9 cellular contexts compared by ENCODE assay signal in the genomic region with DNA sequence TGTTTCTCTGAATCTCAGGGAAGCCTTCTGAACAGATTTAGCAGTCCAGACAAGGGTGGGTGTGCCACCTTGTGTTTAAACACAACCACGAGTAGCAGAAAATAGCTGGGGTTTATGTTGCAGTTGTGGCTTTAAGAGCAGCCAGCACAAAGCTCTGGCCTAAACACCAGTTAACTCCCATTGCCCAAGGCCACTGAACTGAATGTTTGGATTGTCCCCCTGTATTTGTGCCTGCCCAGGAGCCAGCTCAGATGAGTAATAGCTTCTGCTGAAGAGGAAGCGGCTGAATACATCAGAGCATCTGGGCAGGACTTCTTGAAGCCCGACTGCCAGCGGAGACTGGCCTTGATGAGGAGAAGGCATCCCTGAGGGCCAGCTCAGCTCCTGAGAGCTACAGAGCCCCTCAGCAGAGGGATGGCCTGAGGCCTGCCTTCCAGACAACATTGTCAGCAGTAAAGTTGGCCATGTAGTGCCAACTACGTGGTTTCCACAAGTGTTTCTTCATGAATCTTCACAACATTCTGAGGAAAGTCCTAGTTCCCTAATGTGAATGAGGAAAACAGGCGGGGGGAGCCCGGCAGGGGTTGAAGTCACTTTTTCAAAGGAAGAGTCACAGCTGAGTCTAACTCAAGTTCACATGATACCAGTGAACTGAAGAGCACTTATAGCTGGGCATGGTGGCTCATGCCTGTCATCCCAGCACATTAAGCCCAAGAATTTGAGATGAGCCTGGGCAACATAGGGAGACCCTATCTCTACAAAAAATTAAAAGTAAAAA.
DNase-seq lines count a peak whose midpoint lies in the region; ATAC-seq and TF ChIP-seq lines count a peak whose summit lies in the region.
"Had no signal": no experiment of that assay in that cellular context is flagged by ENCODE, and none has a peak within 500 bp of the region (broad histone marks: within the 10 kb centered on the region; RNA-seq: fewer than 3 reads in every experiment).

No MANE protein-coding gene starts in this region.

- CTCF ChIA-PET in PC-9 (lab: Charles Lee) (interaction anchor here (0.5 to 2.2 kb wide), 6 partner anchors 20 to 386 kb away, joined by 3 to 23 read pairs (median 4); a partner anchor contains a TSS), WTC11 (lab: Charles Lee) (interaction anchor here (0.7 to 2.8 kb wide), 8 partner anchors 9 to 168 kb away, joined by 3 to 31 read pairs (median 10); a partner anchor contains a TSS)

- DNase-seq in EH (ENCODE audit: low read depth) (peak; percentile 97), PC-9 (peak; percentile 29 to 71), WTC11 (ENCODE audit: low spot score) (no peak), mesenteric fat pad (ENCODE audit: low spot score) (no peak), HPDE6-E6E7 (ENCODE audit: extremely low spot score) (no peak), NOMO-1 treated with dmso at 0.1 percent for 144 hours (lab: John Stamatoyannopoulos, UW; ENCODE audit: unreplicated experiment) (no peak)

- peaks cover 15% of the 10 kb centered on the region for H3K9me3 Mint-ChIP-seq in WTC11

- H3K36me3 ChIP-seq in PC-9 (ENCODE audit: low read depth): no peaks in the 10 kb centered on the region
- no peaks in the 10 kb centered on the region for H3K36me3 ChIP-seq in neutrophil

- no peaks in the 10 kb centered on the region for H3K9me3 ChIP-seq in PC-9 (ENCODE audit: insufficient read depth, low read depth)
- H3K9me3 ChIP-seq in neutrophil: no peaks in the 10 kb centered on the region

- no peaks in the 10 kb centered on the region for H3K4me1 Mint-ChIP-seq in WTC11
- H3K4me1 Mint-ChIP-seq: nephron had no signal

- H3K36me3 Mint-ChIP-seq in WTC11: peaks cover 4% of the 10 kb centered on the region

- H3K4me3 ChIP-seq in PC-9: no peak overlapping the region
- no peak overlapping the region for H3K4me3 ChIP-seq in neutrophil (ENCODE audit: low read depth in 1 of 2, low read length in 1 of 2)

- no peak overlapping the region for H3K4me2 ChIP-seq in PC-9

- peaks cover 10% of the 10 kb centered on the region; the same call in 1 of the 2 replicates for H3F3A ChIP-seq in PC-9 (ENCODE audit: insufficient read depth, low read depth)

- ATAC-seq in esophagus mucosa: peak; percentile 37
- no peak for ATAC-seq in WTC11

- no peaks in the 10 kb centered on the region for H3K79me2 ChIP-seq in PC-9 (ENCODE audit: low read depth)

- peaks cover 21% of the 10 kb centered on the region for H3K27me3 Mint-ChIP-seq in WTC11 (ENCODE audit: low read depth)

- BruUV-seq in PC-9 (replicated peaks; lab: Mats Ljungman, UMichigan): no TSS peak

- H4K20me1 ChIP-seq in PC-9 (ENCODE audit: insufficient read depth): no peaks in the 10 kb centered on the region

- no peaks in the 10 kb centered on the region for H3K27me3 ChIP-seq in PC-9 (ENCODE audit: insufficient read depth, low read depth)
- no peaks in the 10 kb centered on the region for H3K27me3 ChIP-seq in neutrophil

- no peaks in the 10 kb centered on the region for H3K9me2 ChIP-seq in PC-9 (ENCODE audit: insufficient read depth)

- no peak overlapping the region for H2AFZ ChIP-seq in PC-9

- POLR2A ChIA-PET in PC-9 (lab: Charles Lee; ENCODE audit: unreplicated experiment): interaction anchor here (0.6 to 0.7 kb wide), 3 partner anchors 9 to 1671 kb away, joined by 3 to 6 read pairs (median 5); no protein-coding TSS in a partner anchor
- POLR2A ChIA-PET in WTC11 (lab: Charles Lee): no interaction called here

- H3K4me1 ChIP-seq in PC-9 (replicated peaks; ENCODE audit: insufficient read depth) (peaks cover 11% of the 10 kb centered on the region), neutrophil (ENCODE audit: control insufficient read depth in 1 of 2, insufficient read depth in 1 of 2, low read depth in 1 of 2, low read length in 1 of 2) (peaks cover 21 to 22% of the 10 kb centered on the region in 2 experiments)

- TF ChIP-seq CTCF in PC-9 (conservative IDR thresholded peaks at IDR 0.05) (peak; percentile 28; the same call in 1 of the 2 replicates), neutrophil (IDR thresholded peaks at IDR 0.05) (no peak), WTC11 (IDR thresholded peaks at IDR 0.05) (no peak)

- no peak overlapping the region for H3K27ac Mint-ChIP-seq in WTC11

- intact Hi-C loops in PC-9 (cut with micrococcal nuclease; ENCODE audit: unreplicated experiment): loop anchor here (1.0 to 10.0 kb wide), 5 partner anchors 70 to 298 kb away; no protein-coding TSS in a partner anchor

- H3K27ac ChIP-seq in PC-9: 0 out of 2 replicates have a peak overlapping the region, but pooled peaks have one; percentile 7
- peak overlapping the region; percentile 57 for H3K27ac ChIP-seq in neutrophil

- no peak overlapping the region for H3K4me3 Mint-ChIP-seq in WTC11
- H3K4me3 Mint-ChIP-seq: nephron had no signal

TF ChIP-seq in WTC11, 78 proteins besides CTCF, POLR2A, EP300 and RAD21 (continues in another document):
- no peak for TF ChIP-seq IRF2 (CRISPR knock-in tag; IDR thresholded peaks at IDR 0.05; ENCODE audit: borderline replicate concordance, low read depth)
- no peak for TF ChIP-seq SOX15 (CRISPR knock-in tag; IDR thresholded peaks at IDR 0.05)
- TF ChIP-seq, protein P1, sequence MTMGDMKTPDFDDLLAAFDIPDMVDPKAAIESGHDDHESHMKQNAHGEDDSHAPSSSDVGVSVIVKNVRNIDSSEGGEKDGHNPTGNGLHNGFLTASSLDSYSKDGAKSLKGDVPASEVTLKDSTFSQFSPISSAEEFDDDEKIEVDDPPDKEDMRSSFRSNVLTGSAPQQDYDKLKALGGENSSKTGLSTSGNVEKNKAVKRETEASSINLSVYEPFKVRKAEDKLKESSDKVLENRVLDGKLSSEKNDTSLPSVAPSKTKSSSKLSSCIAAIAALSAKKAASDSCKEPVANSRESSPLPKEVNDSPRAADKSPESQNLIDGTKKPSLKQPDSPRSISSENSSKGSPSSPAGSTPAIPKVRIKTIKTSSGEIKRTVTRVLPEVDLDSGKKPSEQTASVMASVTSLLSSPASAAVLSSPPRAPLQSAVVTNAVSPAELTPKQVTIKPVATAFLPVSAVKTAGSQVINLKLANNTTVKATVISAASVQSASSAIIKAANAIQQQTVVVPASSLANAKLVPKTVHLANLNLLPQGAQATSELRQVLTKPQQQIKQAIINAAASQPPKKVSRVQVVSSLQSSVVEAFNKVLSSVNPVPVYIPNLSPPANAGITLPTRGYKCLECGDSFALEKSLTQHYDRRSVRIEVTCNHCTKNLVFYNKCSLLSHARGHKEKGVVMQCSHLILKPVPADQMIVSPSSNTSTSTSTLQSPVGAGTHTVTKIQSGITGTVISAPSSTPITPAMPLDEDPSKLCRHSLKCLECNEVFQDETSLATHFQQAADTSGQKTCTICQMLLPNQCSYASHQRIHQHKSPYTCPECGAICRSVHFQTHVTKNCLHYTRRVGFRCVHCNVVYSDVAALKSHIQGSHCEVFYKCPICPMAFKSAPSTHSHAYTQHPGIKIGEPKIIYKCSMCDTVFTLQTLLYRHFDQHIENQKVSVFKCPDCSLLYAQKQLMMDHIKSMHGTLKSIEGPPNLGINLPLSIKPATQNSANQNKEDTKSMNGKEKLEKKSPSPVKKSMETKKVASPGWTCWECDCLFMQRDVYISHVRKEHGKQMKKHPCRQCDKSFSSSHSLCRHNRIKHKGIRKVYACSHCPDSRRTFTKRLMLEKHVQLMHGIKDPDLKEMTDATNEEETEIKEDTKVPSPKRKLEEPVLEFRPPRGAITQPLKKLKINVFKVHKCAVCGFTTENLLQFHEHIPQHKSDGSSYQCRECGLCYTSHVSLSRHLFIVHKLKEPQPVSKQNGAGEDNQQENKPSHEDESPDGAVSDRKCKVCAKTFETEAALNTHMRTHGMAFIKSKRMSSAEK (CRISPR knock-in tag; IDR thresholded peaks at IDR 0.05; ENCODE audit: borderline replicate concordance): no peak
- no peak for TF ChIP-seq TEAD1 (CRISPR knock-in tag; IDR thresholded peaks at IDR 0.05)
- TF ChIP-seq, protein P2, sequence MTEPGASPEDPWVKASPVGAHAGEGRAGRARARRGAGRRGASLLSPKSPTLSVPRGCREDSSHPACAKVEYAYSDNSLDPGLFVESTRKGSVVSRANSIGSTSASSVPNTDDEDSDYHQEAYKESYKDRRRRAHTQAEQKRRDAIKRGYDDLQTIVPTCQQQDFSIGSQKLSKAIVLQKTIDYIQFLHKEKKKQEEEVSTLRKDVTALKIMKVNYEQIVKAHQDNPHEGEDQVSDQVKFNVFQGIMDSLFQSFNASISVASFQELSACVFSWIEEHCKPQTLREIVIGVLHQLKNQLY (CRISPR knock-in tag; IDR thresholded peaks at IDR 0.05): no peak
- no peak for TF ChIP-seq NR3C1 (CRISPR knock-in tag; conservative IDR thresholded peaks at IDR 0.05; ENCODE audit: low read depth)
- no peak for TF ChIP-seq NR2C2 (CRISPR knock-in tag; IDR thresholded peaks at IDR 0.05)
- TF ChIP-seq, protein P3, sequence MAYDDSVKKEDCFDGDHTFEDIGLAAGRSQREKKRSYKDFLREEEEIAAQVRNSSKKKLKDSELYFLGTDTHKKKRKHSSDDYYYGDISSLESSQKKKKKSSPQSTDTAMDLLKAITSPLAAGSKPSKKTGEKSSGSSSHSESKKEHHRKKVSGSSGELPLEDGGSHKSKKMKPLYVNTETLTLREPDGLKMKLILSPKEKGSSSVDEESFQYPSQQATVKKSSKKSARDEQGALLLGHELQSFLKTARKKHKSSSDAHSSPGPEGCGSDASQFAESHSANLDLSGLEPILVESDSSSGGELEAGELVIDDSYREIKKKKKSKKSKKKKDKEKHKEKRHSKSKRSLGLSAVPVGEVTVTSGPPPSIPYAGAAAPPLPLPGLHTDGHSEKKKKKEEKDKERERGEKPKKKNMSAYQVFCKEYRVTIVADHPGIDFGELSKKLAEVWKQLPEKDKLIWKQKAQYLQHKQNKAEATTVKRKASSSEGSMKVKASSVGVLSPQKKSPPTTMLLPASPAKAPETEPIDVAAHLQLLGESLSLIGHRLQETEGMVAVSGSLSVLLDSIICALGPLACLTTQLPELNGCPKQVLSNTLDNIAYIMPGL (CRISPR knock-in tag; IDR thresholded peaks at IDR 0.05): no peak
- TF ChIP-seq, protein P4, sequence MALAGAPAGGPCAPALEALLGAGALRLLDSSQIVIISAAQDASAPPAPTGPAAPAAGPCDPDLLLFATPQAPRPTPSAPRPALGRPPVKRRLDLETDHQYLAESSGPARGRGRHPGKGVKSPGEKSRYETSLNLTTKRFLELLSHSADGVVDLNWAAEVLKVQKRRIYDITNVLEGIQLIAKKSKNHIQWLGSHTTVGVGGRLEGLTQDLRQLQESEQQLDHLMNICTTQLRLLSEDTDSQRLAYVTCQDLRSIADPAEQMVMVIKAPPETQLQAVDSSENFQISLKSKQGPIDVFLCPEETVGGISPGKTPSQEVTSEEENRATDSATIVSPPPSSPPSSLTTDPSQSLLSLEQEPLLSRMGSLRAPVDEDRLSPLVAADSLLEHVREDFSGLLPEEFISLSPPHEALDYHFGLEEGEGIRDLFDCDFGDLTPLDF (CRISPR knock-in tag; IDR thresholded peaks at IDR 0.05): no peak
- no peak for TF ChIP-seq SP1 (CRISPR knock-in tag; conservative IDR thresholded peaks at IDR 0.05)
- no peak for TF ChIP-seq ZNF263 (CRISPR knock-in tag; IDR thresholded peaks at IDR 0.05; ENCODE audit: low read depth)

Comparison
In these comparisons a context has a peak if more than half of its experiments do, and no peak if none do; other contexts are left out.
1. DNase-seq: peak in EH (single experiment) and PC-9 (2 of 2); none in WTC11 (single experiment), mesenteric fat pad (single experiment), HPDE6-E6E7 (single experiment) and NOMO-1 treated with dmso at 0.1 percent for 144 hours (single experiment).